ENCODE assay signal across 2 cellular contexts in genomic region chr6:87723727-87724078, GRCh38.
TF ChIP-seq lines count a peak whose summit lies in the region.

No MANE protein-coding gene starts in this region.

TF ChIP-seq in SK-N-SH, 30 proteins besides CTCF, POLR2A, EP300 and RAD21 (continued from another document):
- no peak for TF ChIP-seq MXI1 (IDR thresholded peaks at IDR 0.05; ENCODE audit: low read depth, low read length)
- TF ChIP-seq USF1 (IDR thresholded peaks at IDR 0.05; ENCODE audit: borderline replicate concordance, low read depth): no peak
- no peak for TF ChIP-seq RXRA (IDR thresholded peaks at IDR 0.05; ENCODE audit: borderline replicate concordance, low read depth)
- no peak for TF ChIP-seq JUND (IDR thresholded peaks at IDR 0.05)
- no peak for TF ChIP-seq MAX (IDR thresholded peaks at IDR 0.05; ENCODE audit: low read depth)
- TF ChIP-seq REST (IDR thresholded peaks at IDR 0.05; ENCODE audit: low read depth, low read length): no peak
- no peak for TF ChIP-seq MEF2A (IDR thresholded peaks at IDR 0.05; ENCODE audit: borderline replicate concordance, low read depth)
- no peak for TF ChIP-seq YY1 (IDR thresholded peaks at IDR 0.05; ENCODE audit: low read depth)
TF ChIP-seq in SK-N-SH: peak in this region for 0.

TF ChIP-seq in SK-N-SH treated with all-trans-retinoic acid at 6 μM for 48 hours, 23 proteins besides CTCF, POLR2A, EP300 and RAD21 (continued from another document):
- no peak for TF ChIP-seq TSHZ2 (CRISPR knock-in tag; IDR thresholded peaks at IDR 0.05)
- no peak for TF ChIP-seq POU6F1 (CRISPR knock-in tag; IDR thresholded peaks at IDR 0.05; ENCODE audit: borderline replicate concordance, low read depth)
- no peak for TF ChIP-seq CSDC2 (CRISPR knock-in tag; IDR thresholded peaks at IDR 0.05)
- TF ChIP-seq SNAI2 (CRISPR knock-in tag; IDR thresholded peaks at IDR 0.05): no peak
- TF ChIP-seq TOX (CRISPR knock-in tag; IDR thresholded peaks at IDR 0.05; ENCODE audit: borderline replicate concordance): no peak
- no peak for TF ChIP-seq PPARA (CRISPR knock-in tag; IDR thresholded peaks at IDR 0.05; ENCODE audit: borderline replicate concordance)
- TF ChIP-seq CSRNP3 (CRISPR knock-in tag; IDR thresholded peaks at IDR 0.05): no peak
- no peak for TF ChIP-seq OSR1 (CRISPR knock-in tag; IDR thresholded peaks at IDR 0.05)
- TF ChIP-seq RARB (CRISPR knock-in tag; IDR thresholded peaks at IDR 0.05): no peak
